In the genomic region with DNA sequence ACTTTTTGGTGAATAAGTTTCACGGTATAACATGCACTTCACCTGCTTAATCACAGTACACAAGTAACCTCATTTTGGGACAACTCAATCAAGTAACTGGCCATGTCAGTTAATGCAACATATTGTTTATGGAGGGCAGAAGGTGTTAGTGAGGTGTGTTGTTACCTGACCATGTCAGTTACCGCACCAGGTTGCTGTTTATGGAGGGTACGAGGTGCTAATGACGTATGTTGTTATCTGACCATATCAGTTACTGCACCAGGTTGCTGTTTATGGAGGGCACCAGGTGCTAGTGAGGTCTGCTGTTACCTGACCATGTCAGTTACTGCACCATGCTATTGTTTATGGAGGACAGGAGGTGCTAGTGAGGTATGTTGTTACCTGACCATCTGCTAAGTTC, we compare ENCODE assay signal across 24 cellular contexts.
"Had no signal": no experiment of that assay in that cellular context is flagged by ENCODE, and none has a peak within 500 bp of the region (broad histone marks: within the 10 kb centered on the region; RNA-seq: fewer than 3 reads in every experiment).

No MANE protein-coding gene starts in this region.

- H3K4me1 ChIP-seq: neural progenitor cell, parathyroid adenoma, psoas muscle, suprapubic skin, tibial artery, transverse colon, upper lobe of right lung had no signal

- H3K9ac ChIP-seq: neural progenitor cell, parathyroid adenoma had no signal

- H3K27ac ChIP-seq: neural progenitor cell, ovary, parathyroid adenoma, psoas muscle, skin epidermis, spleen, suprapubic skin, testis, tibial artery, transverse colon, upper lobe of right lung, uterus had no signal

- H3K4me3 ChIP-seq: neural progenitor cell, ovary, psoas muscle, skin epidermis, smooth muscle cell, spleen, suprapubic skin, testis, tibial artery, transverse colon, upper lobe of right lung, uterus had no signal

- H3K36me3 ChIP-seq: neural progenitor cell, ovary, suprapubic skin, tibial artery, transverse colon, upper lobe of right lung, uterus had no signal

- ATAC-seq: natural killer cell; psoas muscle; right cardiac atrium; sciatic nerve; stimulated activated naive CD8-positive, alpha-beta T cell treated with anti-CD3 and anti-CD28 coated beads, Interleukin-15, amount 100 ng/mL, for 72 hours; stimulated activated naive CD8-positive, alpha-beta T cell treated with anti-CD3 and anti-CD28 coated beads, Interleukin-15, Interleukin-2, amounts not matched to agents 100 U/mL and 50 U/mL, for 24 hours; upper lobe of right lung had no signal

- H2AFZ ChIP-seq: neural progenitor cell, parathyroid adenoma had no signal

- H3K79me2 ChIP-seq: parathyroid adenoma had no signal

- DNase-seq: natural killer cell; occipital lobe; ovary; psoas muscle; right cardiac atrium; spleen; stimulated activated CD4-positive, alpha-beta T cell treated with anti-CD3 and anti-CD28 coated beads, Interleukin-12 subunit alpha, Interleukin-12 subunit beta, amount 100 ng/mL, for 4 hours; stimulated activated CD4-positive, alpha-beta T cell treated with anti-CD3 and anti-CD28 coated beads, Interleukin-4, amount 100 ng/mL, for 1 hour; stimulated activated CD4-positive, alpha-beta T cell treated with anti-CD3 and anti-CD28 coated beads, Interleukin-4, amount 100 ng/mL, for 4 hours; stimulated activated naive CD4-positive, alpha-beta T cell; stimulated activated naive CD8-positive, alpha-beta T cell treated with anti-CD3 and anti-CD28 coated beads, Interleukin-15, amount 100 ng/mL, for 72 hours; stimulated activated naive CD8-positive, alpha-beta T cell treated with anti-CD3 and anti-CD28 coated beads, Interleukin-15, Interleukin-2, amounts not matched to agents 100 U/mL and 50 U/mL, for 24 hours; substantia nigra; testis; tibial artery; transverse colon; upper lobe of right lung; uterus had no signal

- H3K9me3 ChIP-seq: ovary, psoas muscle, suprapubic skin, testis, transverse colon, uterus had no signal

- H3K4me2 ChIP-seq: neural progenitor cell, smooth muscle cell had no signal

- H3K27me3 ChIP-seq: neural progenitor cell, ovary, spleen, testis, transverse colon, upper lobe of right lung, uterus had no signal
